10 cellular contexts compared by ENCODE assay signal in genomic region chr7:143884276-143884977, GRCh38. TPM values are rescaled to one million over a fixed set of nuclear protein-coding genes. Genes with fewer than 3 reads are reported as not detected.
A peak's percentile ranks its signal among the peaks of the same experiment; 100 is the strongest.
DNase-seq lines count a peak whose midpoint lies in the region; ATAC-seq lines count a peak whose summit lies in the region.
"Had no signal": no experiment of that assay in that cellular context is flagged by ENCODE, and none has a peak within 500 bp of the region (broad histone marks: within the 10 kb centered on the region; RNA-seq: fewer than 3 reads in every experiment).

No MANE protein-coding gene starts in this region.

- peak overlapping the region in 1 of 2 donors; percentile 62 for H3K4me3 Mint-ChIP-seq in stimulated activated naive CD8-positive, alpha-beta T cell treated with anti-CD3 and anti-CD28 coated beads, Interleukin-15, amount 100 ng/mL, for 72 hours

- H3K4me1 ChIP-seq in GM23248 (ENCODE audit: insufficient read depth) (0 out of 2 replicates have a peak, but pooled peaks cover 7% of the 10 kb centered on the region), iPS DF 6.9 (ENCODE audit: control insufficient read depth, insufficient read depth, low read length) (peaks cover 7% of the 10 kb centered on the region; the same call in 1 of the 2 replicates), skeletal muscle satellite cell (ENCODE audit: control insufficient read depth, insufficient read depth, low read length) (no peaks in the 10 kb centered on the region)

- peaks cover 7 to 9% of the 10 kb centered on the region in 2 donors for H3K9me3 Mint-ChIP-seq in stimulated activated naive CD8-positive, alpha-beta T cell treated with anti-CD3 and anti-CD28 coated beads, Interleukin-15, amount 100 ng/mL, for 72 hours

- H3F3A ChIP-seq in GM23248 (ENCODE audit: insufficient read depth), result no peaks in the 10 kb centered on the region

- H2AFZ ChIP-seq in GM23248, result peak overlapping the region; percentile 79

- 62 to 64% methylated on average over 11 of the region's 11 CpGs for WGBS in GM23248 (ENCODE audit: low coverage in 1 of 2, low lambda C conversion rate in 2 of 2, missing lambda C conversion rate in 2 of 2), 2 experiments
- no CpG with 5 or more reads among the region's 11 CpGs for WGBS in iPS DF 6.9 (ENCODE audit: insufficient coverage, insufficient read length)

- ATAC-seq in HG02970 (IDR thresholded peaks at IDR 0.05; ENCODE audit: low FRiP score, unreplicated experiment), result no peak
- no peak for ATAC-seq in stimulated activated naive CD8-positive, alpha-beta T cell treated with anti-CD3 and anti-CD28 coated beads, Interleukin-15, amount 100 ng/mL, for 72 hours

- H3K4me2 ChIP-seq in GM23248 (ENCODE audit: unreplicated experiment), result peak overlapping the region; percentile 70
- H3K4me2 ChIP-seq in skeletal muscle satellite cell (ENCODE audit: low read length), result peak overlapping the region; percentile 69

- DNase-seq in GM23248 (no peak), amniotic epithelial cell (ENCODE audit: low read depth) (peak; percentile 13), iPS DF 6.9 (ENCODE audit: low read depth, low spot score) (no peak), NCI-H748 treated with DMSO at 0.1 percent for 48 hours (lab: John Stamatoyannopoulos, UW) (no peak), NCI-H2029 treated with DMSO at 0.1 percent for 48 hours (lab: John Stamatoyannopoulos, UW) (no peak)
- no peak for DNase-seq in stimulated activated naive CD8-positive, alpha-beta T cell treated with anti-CD3 and anti-CD28 coated beads, Interleukin-15, amount 100 ng/mL, for 72 hours
- DNase-seq: activated effector memory CD4-positive, alpha-beta T cell treated with Interleukin-2 at 50 U/mL for 16 hours; NCI-H1930 had no signal

- peaks cover 31% of the 10 kb centered on the region for H3K4me1 Mint-ChIP-seq in stimulated activated naive CD8-positive, alpha-beta T cell treated with anti-CD3 and anti-CD28 coated beads, Interleukin-15, amount 100 ng/mL, for 72 hours

- H3K9me2 ChIP-seq in GM23248 (ENCODE audit: insufficient read depth), result no peaks in the 10 kb centered on the region

- H3K36me3 ChIP-seq in GM23248 (ENCODE audit: low read depth) (peaks cover 9% of the 10 kb centered on the region; the same call in 1 of the 2 replicates), iPS DF 6.9 (ENCODE audit: control insufficient read depth, insufficient read depth, low read length) (no peaks in the 10 kb centered on the region), skeletal muscle satellite cell (ENCODE audit: insufficient read depth, low read length) (peaks cover 3% of the 10 kb centered on the region)

- in situ Hi-C loops in GM23248 (cut with MboI), result loop anchor here (10.0 kb wide), 1 partner anchor 120 kb away; the partner anchor contains the start of gene OR6B1

- H3K27me3 ChIP-seq in GM23248 (replicated peaks; ENCODE audit: insufficient read depth) (no peaks in the 10 kb centered on the region), iPS DF 6.9 (ENCODE audit: control insufficient read depth, insufficient read depth, low read length) (no peaks in the 10 kb centered on the region), skeletal muscle satellite cell (ENCODE audit: control insufficient read depth, insufficient read depth, low read length) (no peaks in the 10 kb centered on the region)

- H3K27ac ChIP-seq in GM23248 (no peak overlapping the region), iPS DF 6.9 (ENCODE audit: low read length) (no peak overlapping the region)

- H3K79me2 ChIP-seq in GM23248 (ENCODE audit: insufficient read depth), result peaks cover 86% of the 10 kb centered on the region

- no peak overlapping the region for H3K27ac Mint-ChIP-seq in stimulated activated naive CD8-positive, alpha-beta T cell treated with anti-CD3 and anti-CD28 coated beads, Interleukin-15, amount 100 ng/mL, for 72 hours

- H3K9me3 ChIP-seq in GM23248 (ENCODE audit: low read depth) (no peaks in the 10 kb centered on the region), iPS DF 6.9 (ENCODE audit: control insufficient read depth, insufficient read depth, low read length) (no peaks in the 10 kb centered on the region), skeletal muscle satellite cell (replicated peaks; ENCODE audit: low read length) (no peaks in the 10 kb centered on the region)

- H3K9ac ChIP-seq in GM23248 (peak overlapping the region; percentile 75), skeletal muscle satellite cell (ENCODE audit: low read depth, low read length) (peak overlapping the region; percentile 80)

- H3K4me3 ChIP-seq in GM23248, result peak overlapping the region; percentile 70
- H3K4me3 ChIP-seq in iPS DF 6.9 (ENCODE audit: low read length), result peak overlapping the region; percentile 45; the same call in 1 of the 2 replicates
- peak overlapping the region; percentile 78 for H3K4me3 ChIP-seq in skeletal muscle satellite cell (ENCODE audit: low read length)

- peaks cover 66% of the 10 kb centered on the region for H3K27me3 Mint-ChIP-seq in stimulated activated naive CD8-positive, alpha-beta T cell treated with anti-CD3 and anti-CD28 coated beads, Interleukin-15, amount 100 ng/mL, for 72 hours

- H4K20me1 ChIP-seq in GM23248 (ENCODE audit: insufficient read depth), result peaks cover 5% of the 10 kb centered on the region; the same call in 1 of the 2 replicates

RNA-seq across cellular contexts. Expression of gene TCAF1, which starts 17.5 kb away (rescaled TPM):
- total RNA-seq in GM23248 (2014; rRNA removed; shearing (Covaris generic)), result 82.9 and 97.0 TPM in 2 replicates
- polyA plus RNA-seq in GM23248 (2016; fragmentation: Nextera tagmentation; extraction: Ambion mirVana), result 46.5 and 47.0 TPM in 2 replicates
- total RNA-seq in skeletal muscle satellite cell (2012; rRNA removed), result 32.1 and 37.8 TPM in 2 replicates

RNA-seq across cellular contexts. Expression of gene OR2F2, which starts 50.6 kb away (rescaled TPM):
- not detected in 2 replicates for total RNA-seq in GM23248 (2014; rRNA removed; shearing (Covaris generic))
- polyA plus RNA-seq in GM23248 (2016; fragmentation: Nextera tagmentation; extraction: Ambion mirVana), result not detected in 2 replicates
- not detected in 2 replicates for total RNA-seq in skeletal muscle satellite cell (2012; rRNA removed)
